Comparison of ENCODE assay signal across 1 cellular context in genomic region chr6:34176261-34177031, GRCh38.
TF ChIP-seq lines count a peak whose summit lies in the region.

No MANE protein-coding gene starts in this region.

TF ChIP-seq in H1, 55 proteins besides CTCF, POLR2A, EP300 and RAD21 (continued from another document):
- TF ChIP-seq RXRA (IDR thresholded peaks at IDR 0.05; ENCODE audit: insufficient read depth, low read depth, low read length) (no peak), E2F6 (IDR thresholded peaks at IDR 0.05) (no peak), FOSL1 (IDR thresholded peaks at IDR 0.05; ENCODE audit: insufficient read depth, low read depth, low read length) (no peak), SRF (IDR thresholded peaks at IDR 0.05; ENCODE audit: low read depth, low read length) (no peak), BACH1 (IDR thresholded peaks at IDR 0.05; ENCODE audit: low read length) (no peak), CTBP2 (IDR thresholded peaks at IDR 0.05; ENCODE audit: borderline replicate concordance, insufficient read depth, insufficient read length, low read length) (no peak), CBX8 (IDR thresholded peaks at IDR 0.05; ENCODE audit: borderline replicate concordance, low read depth, low read length) (no peak), RBBP5 (IDR thresholded peaks at IDR 0.05; ENCODE audit: borderline replicate concordance, low read depth, low read length) (no peak), SP1 (IDR thresholded peaks at IDR 0.05; ENCODE audit: low read depth, low read length) (no peak), ATF3 (IDR thresholded peaks at IDR 0.05; ENCODE audit: insufficient read depth, low read depth, low read length) (no peak), RFX5 (IDR thresholded peaks at IDR 0.05; ENCODE audit: borderline replicate concordance, low read depth, low read length) (no peak), SIRT6 (IDR thresholded peaks at IDR 0.05; ENCODE audit: low read length) (no peak), TEAD4 (IDR thresholded peaks at IDR 0.05; ENCODE audit: low read depth, low read length) (no peak), CBX5 (IDR thresholded peaks at IDR 0.05; ENCODE audit: low read depth, low read length) (no peak), BCL11A (IDR thresholded peaks at IDR 0.05; ENCODE audit: low read depth in 2 of 2, low read length in 2 of 2) (no peak)
